30 cellular contexts compared by ENCODE assay signal in genomic region chr16:20735504-20735903, GRCh38. TPM values are rescaled to one million over a fixed set of nuclear protein-coding genes. Genes with fewer than 3 reads are reported as not detected.
DNase-seq lines count a peak whose midpoint lies in the region; ATAC-seq, FAIRE-seq and TF ChIP-seq lines count a peak whose summit lies in the region.
"Had no signal": no experiment of that assay in that cellular context is flagged by ENCODE, and none has a peak within 500 bp of the region (broad histone marks: within the 10 kb centered on the region; RNA-seq: fewer than 3 reads in every experiment).

No MANE protein-coding gene starts in this region.

- no peak for FAIRE-seq in keratinocyte (lab: Jason Lieb, UNC)
- FAIRE-seq: GM12891 had no signal

- H3K9me3 ChIP-seq in keratinocyte (ENCODE audit: control insufficient read depth, low read depth, low read length) (no peaks in the 10 kb centered on the region), suprapubic skin (no peaks in the 10 kb centered on the region)
- H3K9me3 ChIP-seq: esophagus muscularis mucosa, right atrium auricular region had no signal

- POLR2A ChIA-PET in activated CD4-positive, alpha-beta T cell treated with anti-CD3 and anti-CD28 coated beads for 36 hours (lab: Charles Lee) = interaction anchor here (0.6 kb wide), 1 partner anchor 1372 kb away, joined by 3 read pairs; no protein-coding TSS in a partner anchor

- H3K79me2 ChIP-seq in keratinocyte (ENCODE audit: control insufficient read depth, insufficient read depth, low read length) = peaks cover 24% of the 10 kb centered on the region

- H3K36me3 Mint-ChIP-seq in activated CD4-positive, alpha-beta T cell treated with anti-CD3 and anti-CD28 coated beads for 36 hours (ENCODE audit: low read depth) = peaks cover 48% of the 10 kb centered on the region
- peaks cover 37% of the 10 kb centered on the region for H3K36me3 Mint-ChIP-seq in activated naive CD8-positive, alpha-beta T cell treated with anti-CD3 and anti-CD28 coated beads, Interleukin-2, amount 50 U/mL, for 24 hours (ENCODE audit: low read depth)

- ATAC-seq in activated CD4-positive, alpha-beta T cell treated with anti-CD3 and anti-CD28 coated beads for 36 hours = peak; percentile 78
- no peak for ATAC-seq in activated naive CD8-positive, alpha-beta T cell treated with anti-CD3 and anti-CD28 coated beads, Interleukin-2, amount 50 U/mL, for 24 hours
- no peak for ATAC-seq in HG03439 (IDR thresholded peaks at IDR 0.05; ENCODE audit: unreplicated experiment)

- CTCF ChIA-PET in activated CD4-positive, alpha-beta T cell treated with anti-CD3 and anti-CD28 coated beads for 36 hours (lab: Charles Lee) = interaction anchor here (0.6 kb wide), 1 partner anchor 139 kb away, joined by 4 read pairs; no protein-coding TSS in a partner anchor

- no peak for TF ChIP-seq CTCF in AG10803 (conservative IDR thresholded peaks at IDR 0.05; ENCODE audit: low read length)
- TF ChIP-seq CTCF in keratinocyte (optimal IDR thresholded peaks at IDR 0.05 in 1 of 3, IDR thresholded peaks at IDR 0.05 in 1 of 3, conservative IDR thresholded peaks at IDR 0.05 in 1 of 3; ENCODE audit: extremely low read depth in 1 of 3, insufficient read depth in 2 of 3, low read length in 3 of 3) = no peak
- TF ChIP-seq CTCF in suprapubic skin (IDR thresholded peaks at IDR 0.05) = no peak

- H3K4me3 Mint-ChIP-seq in activated CD4-positive, alpha-beta T cell treated with anti-CD3 and anti-CD28 coated beads for 36 hours = no peak overlapping the region
- H3K4me3 Mint-ChIP-seq in activated naive CD8-positive, alpha-beta T cell treated with anti-CD3 and anti-CD28 coated beads, Interleukin-2, amount 50 U/mL, for 24 hours = no peak overlapping the region
- H3K4me3 Mint-ChIP-seq: CD4-positive, alpha-beta T cell; immature natural killer cell; memory B cell; neural progenitor cell had no signal

- no peak overlapping the region for H2AFZ ChIP-seq in keratinocyte (ENCODE audit: control insufficient read depth, low read length)
- H2AFZ ChIP-seq: neural progenitor cell, parathyroid adenoma, PC-9 had no signal

- peak overlapping the region; percentile 78 for H3K27ac Mint-ChIP-seq in activated CD4-positive, alpha-beta T cell treated with anti-CD3 and anti-CD28 coated beads for 36 hours
- peak overlapping the region; percentile 44 for H3K27ac Mint-ChIP-seq in activated naive CD8-positive, alpha-beta T cell treated with anti-CD3 and anti-CD28 coated beads, Interleukin-2, amount 50 U/mL, for 24 hours
- H3K27ac Mint-ChIP-seq: immature natural killer cell, memory B cell, neural progenitor cell had no signal

- dilution Hi-C loops in keratinocyte (cut with MboI; ENCODE audit: extremely low pct_ligation_motif_present, low sequenced_read_pairs) = no loop called here

- H3K4me1 ChIP-seq in keratinocyte (ENCODE audit: control insufficient read depth, extremely low read depth, insufficient read depth, low read length) = peaks cover 11% of the 10 kb centered on the region
- H3K4me1 ChIP-seq in suprapubic skin = peaks cover 18% of the 10 kb centered on the region

- H4K20me1 ChIP-seq in keratinocyte (ENCODE audit: control insufficient read depth, extremely low read depth, insufficient read depth, low read length) = peaks cover 9% of the 10 kb centered on the region

- H3K4me3 ChIP-seq in AG10803 (ENCODE audit: low read length) (no peak overlapping the region), keratinocyte (ENCODE audit: control insufficient read depth in 2 of 3, extremely low read depth in 1 of 3, insufficient read depth in 2 of 3, low read depth in 1 of 3, low read length in 3 of 3) (no peak overlapping the region), suprapubic skin (no peak overlapping the region)
- H3K4me3 ChIP-seq: esophagus muscularis mucosa, neural progenitor cell, PC-9, right atrium auricular region had no signal

- peaks cover 17 to 24% of the 10 kb centered on the region in 2 experiments for H3K36me3 ChIP-seq in keratinocyte (ENCODE audit: control insufficient read depth in 2 of 2, extremely low read depth in 1 of 2, insufficient read depth in 2 of 2, low read length in 2 of 2)
- H3K36me3 ChIP-seq in suprapubic skin = peaks cover 50% of the 10 kb centered on the region

- H3K9me1 ChIP-seq in keratinocyte (ENCODE audit: control insufficient read depth, extremely low read depth, insufficient read depth, low read length) = no peaks in the 10 kb centered on the region

- no peak for DNase-seq in activated CD4-positive, alpha-beta T cell treated with anti-CD3 and anti-CD28 coated beads for 36 hours
- no peak for DNase-seq in activated CD4-positive, alpha-beta T cell treated with anti-CD3 and anti-CD28 coated beads, Interleukin-2, amount 50 U/mL, for 48 hours
- DNase-seq in AG10803 (ENCODE audit: low read depth) = peak; percentile 4
- no peak for DNase-seq in activated naive CD8-positive, alpha-beta T cell treated with anti-CD3 and anti-CD28 coated beads, Interleukin-2, amount 50 U/mL, for 24 hours
- DNase-seq in keratinocyte (ENCODE audit: low read depth, low spot score) = no peak
- DNase-seq in COLO668 (lab: John Stamatoyannopoulos, UW; ENCODE audit: unreplicated experiment) = no peak
- DNase-seq in suprapubic skin (ENCODE audit: low spot score in 2 of 2) = no peak
- DNase-seq: activated CD4-positive, alpha-beta T cell treated with anti-CD3 and anti-CD28 coated beads for 4 hours; activated gamma-delta T cell treated with Interleukin-2 at 50 U/mL for 16 hours; aorta; CD4-positive, alpha-beta T cell; hypothalamus; immature natural killer cell; NCI-H1048; NCI-H1694; NCI-H2171 treated with DMSO at 0.1 percent for 48 hours; NCI-H524; NK-92 treated with Interleukin-12 subunit alpha and Interleukin-12 subunit beta, amount 100 ng/mL, for 24 hours; PC-9; SHP77; stimulated activated CD4-positive, alpha-beta T cell treated with anti-CD3 and anti-CD28 coated beads, Interleukin-2, amount 100 ng/mL, for 24 hours had no signal

- H3K4me2 ChIP-seq in keratinocyte (ENCODE audit: control insufficient read depth, extremely low read depth, insufficient read depth, low read depth, low read length) = no peak overlapping the region
- H3K4me2 ChIP-seq: neural progenitor cell, PC-9 had no signal

- no peaks in the 10 kb centered on the region for H3K27me3 Mint-ChIP-seq in activated CD4-positive, alpha-beta T cell treated with anti-CD3 and anti-CD28 coated beads for 36 hours
- no peaks in the 10 kb centered on the region for H3K27me3 Mint-ChIP-seq in activated naive CD8-positive, alpha-beta T cell treated with anti-CD3 and anti-CD28 coated beads, Interleukin-2, amount 50 U/mL, for 24 hours
- H3K27me3 Mint-ChIP-seq: CD4-positive, alpha-beta T cell; memory B cell had no signal

- TF ChIP-seq EP300 in suprapubic skin (IDR thresholded peaks at IDR 0.05) = no peak

- peaks cover 36% of the 10 kb centered on the region for H3K4me1 Mint-ChIP-seq in activated CD4-positive, alpha-beta T cell treated with anti-CD3 and anti-CD28 coated beads for 36 hours
- H3K4me1 Mint-ChIP-seq in activated naive CD8-positive, alpha-beta T cell treated with anti-CD3 and anti-CD28 coated beads, Interleukin-2, amount 50 U/mL, for 24 hours = peaks cover 32% of the 10 kb centered on the region

- H3K27me3 ChIP-seq in keratinocyte (ENCODE audit: control insufficient read depth, extremely low read depth, insufficient read depth, low read length) (no peaks in the 10 kb centered on the region), suprapubic skin (no peaks in the 10 kb centered on the region)
- H3K27me3 ChIP-seq: esophagus muscularis mucosa, neural progenitor cell, right atrium auricular region had no signal

- H3K27ac ChIP-seq in keratinocyte (ENCODE audit: control insufficient read depth, insufficient read depth, low read length) = peak overlapping the region; percentile 69
- H3K27ac ChIP-seq in suprapubic skin = no peak overlapping the region
- H3K27ac ChIP-seq: neural progenitor cell, parathyroid adenoma, PC-9, right atrium auricular region had no signal

- intact Hi-C loops in activated CD4-positive, alpha-beta T cell treated with anti-CD3 and anti-CD28 coated beads for 36 hours (cut with DNase I, micrococcal nuclease) = no loop called here

- 81% methylated on average over 1 of the region's 1 CpG for WGBS in suprapubic skin

- no peaks in the 10 kb centered on the region for H3K9me3 Mint-ChIP-seq in activated CD4-positive, alpha-beta T cell treated with anti-CD3 and anti-CD28 coated beads for 36 hours (ENCODE audit: low read depth)
- H3K9me3 Mint-ChIP-seq in activated naive CD8-positive, alpha-beta T cell treated with anti-CD3 and anti-CD28 coated beads, Interleukin-2, amount 50 U/mL, for 24 hours = no peaks in the 10 kb centered on the region
- H3K9me3 Mint-ChIP-seq: CD4-positive, alpha-beta T cell; immature natural killer cell; memory B cell; neural progenitor cell had no signal

- no peak for TF ChIP-seq POLR2A in suprapubic skin (IDR thresholded peaks at IDR 0.05)

- H3K9ac ChIP-seq in keratinocyte (ENCODE audit: control insufficient read depth, extremely low read depth, insufficient read depth, low read length) = no peak overlapping the region
- H3K9ac ChIP-seq: neural progenitor cell, parathyroid adenoma had no signal

RNA-seq across cellular contexts. Expression of gene THUMPD1, which starts 6.1 kb away (rescaled TPM):
- 10 to 100 TPM; 38.0 to 48.2 TPM for total RNA-seq in activated CD4-positive, alpha-beta T cell treated with anti-CD3 and anti-CD28 coated beads for 36 hours
- 20.2 to 25.9 TPM (median 20.9 TPM) in 3 replicates for polyA plus RNA-seq in keratinocyte
- polyA plus RNA-seq in keratinocyte (2011; ENCODE audit: low read depth) = 26.5 TPM
- polyA plus RNA-seq in keratinocyte (2011; cell fraction: cytosol; rRNA removed) = 18.0 and 19.3 TPM in 2 replicates
- 24.1 and 26.1 TPM in 2 replicates for polyA plus RNA-seq in keratinocyte (2011; cell fraction: nucleus; rRNA removed)
- 15.1 and 21.6 TPM in 2 replicates for polyA plus RNA-seq in keratinocyte (2012; ENCODE audit: low replicate concordance)
- polyA minus RNA-seq in keratinocyte = 9.8 to 27.5 TPM (median 25.4 TPM) in 3 replicates
- polyA minus RNA-seq in keratinocyte (2011; cell fraction: cytosol; rRNA and poly(A)+ RNA removed) = 31.7 TPM
- 36.8 and 37.6 TPM in 2 replicates for polyA minus RNA-seq in keratinocyte (2011; cell fraction: nucleus; rRNA and poly(A)+ RNA removed)
- total RNA-seq in suprapubic skin = 10 to 100 TPM; 63.4 to 71.9 (median 64.1) TPM

RNA-seq across cellular contexts. Expression of gene ACSM3, which starts 28.3 kb away (rescaled TPM):
- total RNA-seq in activated CD4-positive, alpha-beta T cell treated with anti-CD3 and anti-CD28 coated beads for 36 hours = 10 to 100 TPM; 17.6 to 21.8 TPM
- polyA plus RNA-seq in keratinocyte = 0.38 to 0.40 TPM (median 0.39 TPM) in 3 replicates
- polyA plus RNA-seq in keratinocyte (2011; ENCODE audit: low read depth) = 1.2 TPM
- 0.36 and 0.51 TPM in 2 replicates for polyA plus RNA-seq in keratinocyte (2011; cell fraction: cytosol; rRNA removed)
- polyA plus RNA-seq in keratinocyte (2011; cell fraction: nucleus; rRNA removed) = 0.27 and 0.59 TPM in 2 replicates
- 0.44 and 0.82 TPM in 2 replicates for polyA plus RNA-seq in keratinocyte (2012; ENCODE audit: low replicate concordance)
- 0.36 to 0.42 TPM in 2 of 3 replicates, not detected in the other for polyA minus RNA-seq in keratinocyte
- polyA minus RNA-seq in keratinocyte (2011; cell fraction: cytosol; rRNA and poly(A)+ RNA removed) = not detected
- polyA minus RNA-seq in keratinocyte (2011; cell fraction: nucleus; rRNA and poly(A)+ RNA removed) = 0.85 TPM in 1 of 2 replicates, not detected in the other
- 10 to 100 TPM in 3 of 4 donors, 1 to 10 TPM in 1; 5.2 to 11.7 (median 11.0) TPM for total RNA-seq in suprapubic skin
- total RNA-seq: LHCN-M2 had no signal

RNA-seq across cellular contexts. Expression of gene ACSM1, which starts 38.0 kb away (rescaled TPM):
- total RNA-seq in activated CD4-positive, alpha-beta T cell treated with anti-CD3 and anti-CD28 coated beads for 36 hours = not detected
- polyA plus RNA-seq in keratinocyte = 0.54 to 1.4 TPM (median 0.63 TPM) in 3 replicates
- not detected for polyA plus RNA-seq in keratinocyte (2011; ENCODE audit: low read depth)
- polyA plus RNA-seq in keratinocyte (2011; cell fraction: cytosol; rRNA removed) = 0.42 and 0.58 TPM in 2 replicates
- polyA plus RNA-seq in keratinocyte (2011; cell fraction: nucleus; rRNA removed) = 0.48 and 0.59 TPM in 2 replicates
- 0.30 and 0.33 TPM in 2 replicates for polyA plus RNA-seq in keratinocyte (2012; ENCODE audit: low replicate concordance)
- 0.13 to 1.1 TPM in 2 of 3 replicates, not detected in the other for polyA minus RNA-seq in keratinocyte
- polyA minus RNA-seq in keratinocyte (2011; cell fraction: cytosol; rRNA and poly(A)+ RNA removed) = not detected
- 0.32 TPM in 1 of 2 replicates, not detected in the other for polyA minus RNA-seq in keratinocyte (2011; cell fraction: nucleus; rRNA and poly(A)+ RNA removed)
- 1 to 10 TPM in 2 of 4 donors, under 1 TPM in 2; 0.52 to 2.8 (median 1.1) TPM for total RNA-seq in suprapubic skin
- total RNA-seq: A172, LHCN-M2, PC-9 had no signal
